In the genomic region with DNA sequence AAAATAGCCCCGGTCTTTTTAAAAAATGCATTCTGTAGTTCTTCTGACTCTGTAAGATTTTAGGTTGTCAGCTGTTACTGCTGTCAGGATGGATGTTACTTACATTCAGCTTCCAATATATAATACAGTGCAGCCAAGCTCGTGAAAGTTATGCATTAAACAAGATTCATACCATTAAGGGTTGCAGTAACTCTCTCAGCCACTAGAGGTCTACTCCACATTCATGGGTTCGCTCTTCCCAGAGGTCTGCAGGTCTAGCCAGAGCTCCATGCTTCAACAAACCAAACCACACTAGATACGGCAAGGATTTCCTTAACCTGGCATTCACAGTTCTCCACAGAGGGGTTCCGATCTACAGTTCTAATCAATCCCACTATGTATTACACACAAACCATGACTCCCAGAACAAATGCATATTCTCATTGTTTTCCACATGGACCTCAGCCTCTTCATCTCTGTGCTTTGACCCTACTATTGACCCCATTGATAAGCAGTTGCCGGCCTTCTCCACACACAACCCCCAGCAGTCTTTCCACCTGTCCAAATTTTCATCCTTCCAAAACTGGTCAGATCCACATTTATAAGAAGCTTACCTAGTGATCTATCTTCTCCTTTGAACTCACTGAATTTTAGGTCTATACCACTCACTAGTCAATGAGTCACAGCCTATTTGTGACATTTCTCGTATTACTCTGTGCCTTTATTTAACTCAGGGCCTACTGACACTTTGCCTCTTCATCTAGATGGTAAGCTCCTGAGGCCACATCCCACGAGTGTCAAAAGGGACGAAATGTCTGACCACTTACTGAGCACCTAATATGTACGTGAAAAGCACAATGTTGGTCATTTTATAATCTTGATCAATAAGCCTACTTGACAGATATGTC, we compare ENCODE assay signal across 8 cellular contexts. TPM values are rescaled to one million over a fixed set of nuclear protein-coding genes. Genes with fewer than 3 reads are reported as not detected.
A peak's percentile ranks its signal among the peaks of the same experiment; 100 is the strongest.
DNase-seq lines count a peak whose midpoint lies in the region; ATAC-seq and TF ChIP-seq lines count a peak whose summit lies in the region.

No MANE protein-coding gene starts in this region.

- no peak overlapping the region for H2AFZ ChIP-seq in smooth muscle cell (ENCODE audit: low read depth)

- no peaks in the 10 kb centered on the region for H3K36me3 ChIP-seq in Caco-2 (ENCODE audit: control insufficient read depth, insufficient read depth, low read length)
- no peaks in the 10 kb centered on the region for H3K36me3 ChIP-seq in RWPE2 (ENCODE audit: low read depth)
- no peaks in the 10 kb centered on the region for H3K36me3 ChIP-seq in smooth muscle cell (ENCODE audit: low read depth)

- H3K4me1 ChIP-seq in Caco-2, result no peaks in the 10 kb centered on the region
- no peaks in the 10 kb centered on the region for H3K4me1 ChIP-seq in RWPE2 (ENCODE audit: insufficient read depth, poor library complexity, severe bottlenecking)
- H3K4me1 ChIP-seq in smooth muscle cell (ENCODE audit: low read depth), result peaks cover 11% of the 10 kb centered on the region

- peak; percentile 63; the same call in 2 of the 3 replicates for ATAC-seq in RWPE2 (ENCODE audit: low read depth)
- no peak for ATAC-seq in HG03196 (IDR thresholded peaks at IDR 0.05; ENCODE audit: unreplicated experiment)
- no peak for ATAC-seq in activated CD8-positive, alpha-beta memory T cell treated with anti-CD3 and anti-CD28 coated beads, Interleukin-2, amount 10 ng/mL, durations not matched to agents 7 days and 5 days

- no peaks in the 10 kb centered on the region for H3K36me3 Mint-ChIP-seq in Caco-2 (ENCODE audit: insufficient read depth, unreplicated experiment)
- no peaks in the 10 kb centered on the region for H3K36me3 Mint-ChIP-seq in activated CD8-positive, alpha-beta memory T cell treated with anti-CD3 and anti-CD28 coated beads, Interleukin-2, amount 10 ng/mL, durations not matched to agents 7 days and 5 days

- H3K4me2 ChIP-seq in smooth muscle cell, result no peak overlapping the region

- peaks cover 4% of the 10 kb centered on the region for H3K27me3 Mint-ChIP-seq in Caco-2 (ENCODE audit: insufficient read depth, unreplicated experiment)
- peaks cover 30% of the 10 kb centered on the region for H3K27me3 Mint-ChIP-seq in activated CD8-positive, alpha-beta memory T cell treated with anti-CD3 and anti-CD28 coated beads, Interleukin-2, amount 10 ng/mL, durations not matched to agents 7 days and 5 days

- WGBS in smooth muscle cell (ENCODE audit: low lambda C conversion rate), result 84% methylated on average over 10 of the region's 10 CpGs

- peaks cover 43% of the 10 kb centered on the region for H4K20me1 ChIP-seq in smooth muscle cell (ENCODE audit: low read depth)

- DNase-seq in Caco-2, result peak; percentile 34 to 47
- DNase-seq in GM20000 (ENCODE audit: low spot score), result peak; percentile 30
- no peak for DNase-seq in RWPE2 (ENCODE audit: low spot score)
- DNase-seq in fibroblast of pulmonary artery (ENCODE audit: low read depth), result peak; percentile 72
- DNase-seq in smooth muscle cell (lab: John Stamatoyannopoulos, UW; ENCODE audit: unreplicated experiment), result no peak
- no peak for DNase-seq in stimulated activated CD4-positive, alpha-beta T cell treated with anti-CD3 and anti-CD28 coated beads, Interleukin-4, amount 100 ng/mL, for 1 hour
- DNase-seq in activated CD8-positive, alpha-beta memory T cell treated with anti-CD3 and anti-CD28 coated beads, Interleukin-2, amount 10 ng/mL, durations not matched to agents 7 days and 5 days, result no peak

- no peak overlapping the region for H3K4me3 Mint-ChIP-seq in Caco-2 (ENCODE audit: unreplicated experiment)
- no peak overlapping the region for H3K4me3 Mint-ChIP-seq in activated CD8-positive, alpha-beta memory T cell treated with anti-CD3 and anti-CD28 coated beads, Interleukin-2, amount 10 ng/mL, durations not matched to agents 7 days and 5 days

- peaks cover under 1% of the 10 kb centered on the region for H3K79me2 ChIP-seq in smooth muscle cell (ENCODE audit: low read depth)

- POLR2A ChIA-PET in Caco-2 (lab: Charles Lee), result interaction anchor here (0.6 kb wide), 2 partner anchors 113 to 1108 kb away, joined by 3 read pairs; no protein-coding TSS in a partner anchor

- peak; percentile 58 to 62 for TF ChIP-seq CTCF in Caco-2 (IDR thresholded peaks at IDR 0.05; ENCODE audit: insufficient read depth in 1 of 2, low read depth in 1 of 2, low read length in 1 of 2, severe bottlenecking in 1 of 2, unreplicated experiment in 1 of 2)
- peak; percentile 70 for TF ChIP-seq CTCF in GM20000 (IDR thresholded peaks at IDR 0.05; ENCODE audit: extremely low read depth, missing control alignments)
- peak; percentile 85 for TF ChIP-seq CTCF in RWPE2 (IDR thresholded peaks at IDR 0.05; ENCODE audit: poor library complexity, severe bottlenecking)
- peak; percentile 80 for TF ChIP-seq CTCF in fibroblast of pulmonary artery (IDR thresholded peaks at IDR 0.05; ENCODE audit: low read length, missing control alignments)
- TF ChIP-seq CTCF in smooth muscle cell (IDR thresholded peaks at IDR 0.05; ENCODE audit: borderline replicate concordance, insufficient read depth, poor library complexity, severe bottlenecking), result peak; percentile 60

- CTCF ChIA-PET in Caco-2 (lab: Charles Lee), result interaction anchor here (0.6 to 1.6 kb wide), 5 partner anchors 17 to 639 kb away, joined by 3 to 15 read pairs (median 4); no protein-coding TSS in a partner anchor
- CTCF ChIA-PET in activated CD8-positive, alpha-beta memory T cell treated with anti-CD3 and anti-CD28 coated beads, Interleukin-2, amount 10 ng/mL, durations not matched to agents 7 days and 5 days (lab: Charles Lee), result interaction anchor here (0.9 to 4.5 kb wide), 13 partner anchors 9 to 640 kb away, joined by 3 to 28 read pairs (median 5); no protein-coding TSS in a partner anchor

- peaks cover 6% of the 10 kb centered on the region for H3K4me1 Mint-ChIP-seq in Caco-2 (ENCODE audit: low read depth, unreplicated experiment)
- no peaks in the 10 kb centered on the region for H3K4me1 Mint-ChIP-seq in activated CD8-positive, alpha-beta memory T cell treated with anti-CD3 and anti-CD28 coated beads, Interleukin-2, amount 10 ng/mL, durations not matched to agents 7 days and 5 days

- intact Hi-C loops in Caco-2 (cut with micrococcal nuclease; ENCODE audit: unreplicated experiment), result loop anchor here (10.0 kb wide), 1 partner anchor 639 kb away; no protein-coding TSS in a partner anchor

- H3K27ac ChIP-seq in RWPE2 (ENCODE audit: poor library complexity, severe bottlenecking), result no peak overlapping the region
- H3K27ac ChIP-seq in smooth muscle cell (ENCODE audit: low read depth), result no peak overlapping the region

- H3K27ac Mint-ChIP-seq in Caco-2 (ENCODE audit: unreplicated experiment), result no peak overlapping the region
- no peak overlapping the region for H3K27ac Mint-ChIP-seq in activated CD8-positive, alpha-beta memory T cell treated with anti-CD3 and anti-CD28 coated beads, Interleukin-2, amount 10 ng/mL, durations not matched to agents 7 days and 5 days

- H3K9me3 ChIP-seq in Caco-2, result no peaks in the 10 kb centered on the region
- H3K9me3 ChIP-seq in RWPE2 (ENCODE audit: severe bottlenecking), result no peaks in the 10 kb centered on the region
- H3K9me3 ChIP-seq in smooth muscle cell (replicated peaks; ENCODE audit: low read depth), result no peaks in the 10 kb centered on the region

- no peaks in the 10 kb centered on the region for H3K9me3 Mint-ChIP-seq in Caco-2 (ENCODE audit: unreplicated experiment)
- no peaks in the 10 kb centered on the region for H3K9me3 Mint-ChIP-seq in activated CD8-positive, alpha-beta memory T cell treated with anti-CD3 and anti-CD28 coated beads, Interleukin-2, amount 10 ng/mL, durations not matched to agents 7 days and 5 days (ENCODE audit: low read depth)

- H3K4me3 ChIP-seq in Caco-2 (ENCODE audit: low read depth, low read length), result no peak overlapping the region
- no peak overlapping the region for H3K4me3 ChIP-seq in RWPE2 (ENCODE audit: severe bottlenecking)
- no peak overlapping the region for H3K4me3 ChIP-seq in fibroblast of pulmonary artery (replicated peaks; ENCODE audit: low read depth, low read length)
- no peak overlapping the region for H3K4me3 ChIP-seq in smooth muscle cell

- BruUV-seq in Caco-2 (replicated peaks; lab: Mats Ljungman, UMichigan), result no TSS peak

- no peak overlapping the region for H3K9ac ChIP-seq in smooth muscle cell (ENCODE audit: low read depth)

- H3K27me3 ChIP-seq in Caco-2 (replicated peaks; ENCODE audit: control insufficient read depth, insufficient read depth, low read length) (no peaks in the 10 kb centered on the region), RWPE2 (ENCODE audit: insufficient read depth, poor library complexity, severe bottlenecking) (no peaks in the 10 kb centered on the region), smooth muscle cell (ENCODE audit: low read depth) (no peaks in the 10 kb centered on the region)

- H3F3A ChIP-seq in smooth muscle cell (ENCODE audit: low read depth), result no peaks in the 10 kb centered on the region

RNA-seq across cellular contexts. Expression of a gene that starts 33.7 kb away (rescaled TPM):
- 19.3 and 23.5 TPM in 2 replicates for total RNA-seq in Caco-2 (2022)
- 23.6 and 24.5 TPM in 2 replicates for total RNA-seq in smooth muscle cell
- polyA plus RNA-seq in smooth muscle cell, result 7.7 and 8.0 TPM in 2 replicates
- total RNA-seq in activated CD8-positive, alpha-beta memory T cell treated with anti-CD3 and anti-CD28 coated beads, Interleukin-2, amount 10 ng/mL, durations not matched to agents 7 days and 5 days, result 10 to 100 TPM; 54.8 to 62.5 TPM

Comparison
In these comparisons a context has a peak if more than half of its experiments do, and no peak if none do; other contexts are left out.
1. DNase-seq: peak in Caco-2 (2 of 2), GM20000 (single experiment) and fibroblast of pulmonary artery (single experiment); none in RWPE2 (single experiment), smooth muscle cell (single experiment), stimulated activated CD4-positive, alpha-beta T cell treated with anti-CD3 and anti-CD28 coated beads, Interleukin-4, amount 100 ng/mL, for 1 hour (single experiment) and activated CD8-positive, alpha-beta memory T cell treated with anti-CD3 and anti-CD28 coated beads, Interleukin-2, amount 10 ng/mL, durations not matched to agents 7 days and 5 days (single experiment).
2. Peak in every context shown above with its lines, with median percentiles within 50 percentile points of each other: CTCF ChIP-seq.